In genomic region chr19:2512523-2513431, GRCh38 we compare ENCODE assay signal across 1 cellular context.
TF ChIP-seq lines count a peak whose summit lies in the region.

No MANE protein-coding gene starts in this region.

TF ChIP-seq in IMR-90, 13 proteins besides CTCF, POLR2A, EP300 and RAD21:
- no peak for TF ChIP-seq CHD1 (IDR thresholded peaks at IDR 0.05; ENCODE audit: low read depth, low read length)
- TF ChIP-seq CEBPB (IDR thresholded peaks at IDR 0.05; ENCODE audit: low read depth, low read length): no peak
- TF ChIP-seq BHLHE40 (IDR thresholded peaks at IDR 0.05; ENCODE audit: low read depth, low read length): no peak
- TF ChIP-seq ELK1 (IDR thresholded peaks at IDR 0.05; ENCODE audit: borderline replicate concordance, low read depth, low read length): no peak
- no peak for TF ChIP-seq USF2 (IDR thresholded peaks at IDR 0.05; ENCODE audit: low read depth, low read length)
- TF ChIP-seq FOS (IDR thresholded peaks at IDR 0.05; ENCODE audit: low read depth, low read length): no peak
- no peak for TF ChIP-seq RFX5 (IDR thresholded peaks at IDR 0.05; ENCODE audit: low read depth, low read length)
- TF ChIP-seq SMC3 (IDR thresholded peaks at IDR 0.05; ENCODE audit: low read depth, low read length): no peak
- no peak for TF ChIP-seq MAZ (IDR thresholded peaks at IDR 0.05; ENCODE audit: borderline replicate concordance, low read depth, low read length)
- TF ChIP-seq MAFK (IDR thresholded peaks at IDR 0.05; ENCODE audit: low read depth, low read length): no peak
- TF ChIP-seq NFE2L2 (IDR thresholded peaks at IDR 0.05; ENCODE audit: low read depth, low read length): no peak
